1 cellular context compared by ENCODE assay signal in the genomic region with DNA sequence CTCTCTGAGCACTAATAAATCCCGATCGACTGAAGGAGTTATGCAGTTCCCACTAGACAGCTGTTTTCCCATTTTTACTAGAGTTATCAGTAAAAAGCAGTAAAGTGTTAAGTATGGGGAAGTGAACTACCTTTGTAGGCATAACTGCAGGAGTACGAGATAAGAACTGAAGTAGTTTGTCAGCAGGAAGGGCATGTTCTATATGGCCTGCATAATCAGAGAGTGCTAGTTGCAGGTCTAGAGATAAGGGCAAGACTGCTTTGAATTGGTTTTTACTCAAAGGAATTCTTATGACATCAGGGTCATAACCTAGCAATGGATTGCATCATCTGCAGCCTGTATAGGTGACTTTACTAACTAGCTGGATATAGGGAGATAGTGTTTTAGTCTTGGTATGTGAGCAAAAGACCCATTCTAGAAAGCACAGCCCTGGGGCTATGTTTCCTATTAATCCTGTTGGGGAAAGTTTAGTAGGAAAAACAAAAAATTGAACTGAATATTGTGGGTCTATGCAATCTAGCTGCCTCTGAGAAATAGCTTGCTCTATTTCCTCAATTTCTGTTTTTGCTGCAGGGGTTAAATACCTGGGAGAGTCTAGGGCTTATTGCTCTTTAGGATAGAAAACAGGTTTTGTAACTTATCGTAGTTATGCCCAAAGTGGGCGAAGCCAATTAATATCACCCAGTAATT.
TF ChIP-seq lines count a peak whose summit lies in the region.

No MANE protein-coding gene starts in this region.

TF ChIP-seq in K562, 482 proteins besides CTCF, POLR2A, EP300 and RAD21 (continued from another document and continues in another):
- TF ChIP-seq, protein P1, sequence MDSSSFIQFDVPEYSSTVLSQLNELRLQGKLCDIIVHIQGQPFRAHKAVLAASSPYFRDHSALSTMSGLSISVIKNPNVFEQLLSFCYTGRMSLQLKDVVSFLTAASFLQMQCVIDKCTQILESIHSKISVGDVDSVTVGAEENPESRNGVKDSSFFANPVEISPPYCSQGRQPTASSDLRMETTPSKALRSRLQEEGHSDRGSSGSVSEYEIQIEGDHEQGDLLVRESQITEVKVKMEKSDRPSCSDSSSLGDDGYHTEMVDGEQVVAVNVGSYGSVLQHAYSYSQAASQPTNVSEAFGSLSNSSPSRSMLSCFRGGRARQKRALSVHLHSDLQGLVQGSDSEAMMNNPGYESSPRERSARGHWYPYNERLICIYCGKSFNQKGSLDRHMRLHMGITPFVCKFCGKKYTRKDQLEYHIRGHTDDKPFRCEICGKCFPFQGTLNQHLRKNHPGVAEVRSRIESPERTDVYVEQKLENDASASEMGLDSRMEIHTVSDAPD (CRISPR knock-in tag; IDR thresholded peaks at IDR 0.05) = no peak
- TF ChIP-seq ZBTB1 (CRISPR knock-in tag; IDR thresholded peaks at IDR 0.05; ENCODE audit: borderline replicate concordance, low read depth) = no peak
- TF ChIP-seq CBX3 (IDR thresholded peaks at IDR 0.05; ENCODE audit: borderline replicate concordance in 1 of 2, low read length in 2 of 2) = peak in 1 of 2 experiments; percentile 71; a peak in 1 of 3 replicates
- TF ChIP-seq SMARCC2 (IDR thresholded peaks at IDR 0.05; ENCODE audit: low read depth) = peak; percentile 90
- TF ChIP-seq, protein P2, sequence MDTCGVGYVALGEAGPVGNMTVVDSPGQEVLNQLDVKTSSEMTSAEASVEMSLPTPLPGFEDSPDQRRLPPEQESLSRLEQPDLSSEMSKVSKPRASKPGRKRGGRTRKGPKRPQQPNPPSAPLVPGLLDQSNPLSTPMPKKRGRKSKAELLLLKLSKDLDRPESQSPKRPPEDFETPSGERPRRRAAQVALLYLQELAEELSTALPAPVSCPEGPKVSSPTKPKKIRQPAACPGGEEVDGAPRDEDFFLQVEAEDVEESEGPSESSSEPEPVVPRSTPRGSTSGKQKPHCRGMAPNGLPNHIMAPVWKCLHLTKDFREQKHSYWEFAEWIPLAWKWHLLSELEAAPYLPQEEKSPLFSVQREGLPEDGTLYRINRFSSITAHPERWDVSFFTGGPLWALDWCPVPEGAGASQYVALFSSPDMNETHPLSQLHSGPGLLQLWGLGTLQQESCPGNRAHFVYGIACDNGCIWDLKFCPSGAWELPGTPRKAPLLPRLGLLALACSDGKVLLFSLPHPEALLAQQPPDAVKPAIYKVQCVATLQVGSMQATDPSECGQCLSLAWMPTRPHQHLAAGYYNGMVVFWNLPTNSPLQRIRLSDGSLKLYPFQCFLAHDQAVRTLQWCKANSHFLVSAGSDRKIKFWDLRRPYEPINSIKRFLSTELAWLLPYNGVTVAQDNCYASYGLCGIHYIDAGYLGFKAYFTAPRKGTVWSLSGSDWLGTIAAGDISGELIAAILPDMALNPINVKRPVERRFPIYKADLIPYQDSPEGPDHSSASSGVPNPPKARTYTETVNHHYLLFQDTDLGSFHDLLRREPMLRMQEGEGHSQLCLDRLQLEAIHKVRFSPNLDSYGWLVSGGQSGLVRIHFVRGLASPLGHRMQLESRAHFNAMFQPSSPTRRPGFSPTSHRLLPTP (IDR thresholded peaks at IDR 0.05; ENCODE audit: borderline replicate concordance, extremely low read depth, insufficient read length) = no peak
- no peak for TF ChIP-seq ZNF184 (CRISPR knock-in tag; IDR thresholded peaks at IDR 0.05)
- TF ChIP-seq CBX8 (IDR thresholded peaks at IDR 0.05; ENCODE audit: borderline replicate concordance, extremely low read depth, low read depth, low read length, poor library complexity, severe bottlenecking) = no peak
- no peak for TF ChIP-seq SAP30 (IDR thresholded peaks at IDR 0.05; ENCODE audit: borderline replicate concordance, insufficient read depth, low read depth, low read length, poor library complexity, severe bottlenecking)
- no peak for TF ChIP-seq MCM7 (IDR thresholded peaks at IDR 0.05)
- no peak for TF ChIP-seq ARID2 (IDR thresholded peaks at IDR 0.05)
- no peak for TF ChIP-seq ZNF311 (CRISPR knock-in tag; IDR thresholded peaks at IDR 0.05)
- peak; percentile 52; the same call in 1 of the 2 replicates for TF ChIP-seq CREB3 (tag; conservative IDR thresholded peaks at IDR 0.05; ENCODE audit: low read depth)
- TF ChIP-seq PRMT5 (CRISPR knock-in tag; IDR thresholded peaks at IDR 0.05) = no peak
- TF ChIP-seq ZNF133 (CRISPR knock-in tag; IDR thresholded peaks at IDR 0.05) = no peak
- peak; percentile 91 for TF ChIP-seq POLR2AphosphoS5 (IDR thresholded peaks at IDR 0.05; ENCODE audit: control insufficient read depth, insufficient read depth, low read depth, low read length)
- TF ChIP-seq, protein P3, sequence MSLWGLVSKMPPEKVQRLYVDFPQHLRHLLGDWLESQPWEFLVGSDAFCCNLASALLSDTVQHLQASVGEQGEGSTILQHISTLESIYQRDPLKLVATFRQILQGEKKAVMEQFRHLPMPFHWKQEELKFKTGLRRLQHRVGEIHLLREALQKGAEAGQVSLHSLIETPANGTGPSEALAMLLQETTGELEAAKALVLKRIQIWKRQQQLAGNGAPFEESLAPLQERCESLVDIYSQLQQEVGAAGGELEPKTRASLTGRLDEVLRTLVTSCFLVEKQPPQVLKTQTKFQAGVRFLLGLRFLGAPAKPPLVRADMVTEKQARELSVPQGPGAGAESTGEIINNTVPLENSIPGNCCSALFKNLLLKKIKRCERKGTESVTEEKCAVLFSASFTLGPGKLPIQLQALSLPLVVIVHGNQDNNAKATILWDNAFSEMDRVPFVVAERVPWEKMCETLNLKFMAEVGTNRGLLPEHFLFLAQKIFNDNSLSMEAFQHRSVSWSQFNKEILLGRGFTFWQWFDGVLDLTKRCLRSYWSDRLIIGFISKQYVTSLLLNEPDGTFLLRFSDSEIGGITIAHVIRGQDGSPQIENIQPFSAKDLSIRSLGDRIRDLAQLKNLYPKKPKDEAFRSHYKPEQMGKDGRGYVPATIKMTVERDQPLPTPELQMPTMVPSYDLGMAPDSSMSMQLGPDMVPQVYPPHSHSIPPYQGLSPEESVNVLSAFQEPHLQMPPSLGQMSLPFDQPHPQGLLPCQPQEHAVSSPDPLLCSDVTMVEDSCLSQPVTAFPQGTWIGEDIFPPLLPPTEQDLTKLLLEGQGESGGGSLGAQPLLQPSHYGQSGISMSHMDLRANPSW (CRISPR knock-in tag; IDR thresholded peaks at IDR 0.05) = no peak
- TF ChIP-seq ZNF79 (CRISPR knock-in tag; IDR thresholded peaks at IDR 0.05; ENCODE audit: low read depth) = no peak; the same call in 1 of the 2 replicates
- TF ChIP-seq ERF (CRISPR knock-in tag; IDR thresholded peaks at IDR 0.05) = 0 out of 2 replicates have a peak, but pooled peaks have one; percentile 43
- TF ChIP-seq CCAR2 (IDR thresholded peaks at IDR 0.05; ENCODE audit: low read depth, low read length) = no peak
- peak; percentile 97 for TF ChIP-seq FOXM1 (IDR thresholded peaks at IDR 0.05; ENCODE audit: low read depth)
- no peak for TF ChIP-seq FOXM1 (CRISPR knock-in tag; IDR thresholded peaks at IDR 0.05; ENCODE audit: low read depth)
- no peak for TF ChIP-seq STAG1 (CRISPR knock-in tag; IDR thresholded peaks at IDR 0.05; ENCODE audit: borderline replicate concordance)
- peak; percentile 49; the same call in 1 of the 2 replicates for TF ChIP-seq ZFPM2 (CRISPR knock-in tag; IDR thresholded peaks at IDR 0.05)
- no peak for TF ChIP-seq ARID3B (CRISPR knock-in tag; IDR thresholded peaks at IDR 0.05; ENCODE audit: borderline replicate concordance)
- no peak for TF ChIP-seq ZNF436 (CRISPR knock-in tag; IDR thresholded peaks at IDR 0.05)
- no peak for TF ChIP-seq KAT2B (IDR thresholded peaks at IDR 0.05; ENCODE audit: low read depth, low read length)
- no peak for TF ChIP-seq NONO (IDR thresholded peaks at IDR 0.05; ENCODE audit: low read depth in 2 of 2, low read length in 1 of 2)
- no peak for TF ChIP-seq SUPT5H (IDR thresholded peaks at IDR 0.05)
- TF ChIP-seq PHF21A (IDR thresholded peaks at IDR 0.05; ENCODE audit: borderline replicate concordance, low read depth) = no peak
- TF ChIP-seq, protein P4, sequence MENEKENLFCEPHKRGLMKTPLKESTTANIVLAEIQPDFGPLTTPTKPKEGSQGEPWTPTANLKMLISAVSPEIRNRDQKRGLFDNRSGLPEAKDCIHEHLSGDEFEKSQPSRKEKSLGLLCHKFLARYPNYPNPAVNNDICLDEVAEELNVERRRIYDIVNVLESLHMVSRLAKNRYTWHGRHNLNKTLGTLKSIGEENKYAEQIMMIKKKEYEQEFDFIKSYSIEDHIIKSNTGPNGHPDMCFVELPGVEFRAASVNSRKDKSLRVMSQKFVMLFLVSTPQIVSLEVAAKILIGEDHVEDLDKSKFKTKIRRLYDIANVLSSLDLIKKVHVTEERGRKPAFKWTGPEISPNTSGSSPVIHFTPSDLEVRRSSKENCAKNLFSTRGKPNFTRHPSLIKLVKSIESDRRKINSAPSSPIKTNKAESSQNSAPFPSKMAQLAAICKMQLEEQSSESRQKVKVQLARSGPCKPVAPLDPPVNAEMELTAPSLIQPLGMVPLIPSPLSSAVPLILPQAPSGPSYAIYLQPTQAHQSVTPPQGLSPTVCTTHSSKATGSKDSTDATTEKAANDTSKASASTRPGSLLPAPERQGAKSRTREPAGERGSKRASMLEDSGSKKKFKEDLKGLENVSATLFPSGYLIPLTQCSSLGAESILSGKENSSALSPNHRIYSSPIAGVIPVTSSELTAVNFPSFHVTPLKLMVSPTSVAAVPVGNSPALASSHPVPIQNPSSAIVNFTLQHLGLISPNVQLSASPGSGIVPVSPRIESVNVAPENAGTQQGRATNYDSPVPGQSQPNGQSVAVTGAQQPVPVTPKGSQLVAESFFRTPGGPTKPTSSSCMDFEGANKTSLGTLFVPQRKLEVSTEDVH (IDR thresholded peaks at IDR 0.05; ENCODE audit: low read depth, partially characterized antibody) = peak; percentile 74
- TF ChIP-seq ZNF764 (CRISPR knock-in tag; IDR thresholded peaks at IDR 0.05; ENCODE audit: low read depth) = no peak
- no peak for TF ChIP-seq NFE2L1 (tag; IDR thresholded peaks at IDR 0.05; ENCODE audit: borderline replicate concordance, low read depth)
- TF ChIP-seq L3MBTL2 (IDR thresholded peaks at IDR 0.05) = no peak
- peak; percentile 67 for TF ChIP-seq EP400 (IDR thresholded peaks at IDR 0.05)
- TF ChIP-seq SAFB2 (IDR thresholded peaks at IDR 0.05; ENCODE audit: borderline replicate concordance, low read depth, low read length, severe bottlenecking) = no peak
- no peak for TF ChIP-seq POLR2AphosphoS2 (IDR thresholded peaks at IDR 0.05; ENCODE audit: low read length)
- TF ChIP-seq, protein P5, sequence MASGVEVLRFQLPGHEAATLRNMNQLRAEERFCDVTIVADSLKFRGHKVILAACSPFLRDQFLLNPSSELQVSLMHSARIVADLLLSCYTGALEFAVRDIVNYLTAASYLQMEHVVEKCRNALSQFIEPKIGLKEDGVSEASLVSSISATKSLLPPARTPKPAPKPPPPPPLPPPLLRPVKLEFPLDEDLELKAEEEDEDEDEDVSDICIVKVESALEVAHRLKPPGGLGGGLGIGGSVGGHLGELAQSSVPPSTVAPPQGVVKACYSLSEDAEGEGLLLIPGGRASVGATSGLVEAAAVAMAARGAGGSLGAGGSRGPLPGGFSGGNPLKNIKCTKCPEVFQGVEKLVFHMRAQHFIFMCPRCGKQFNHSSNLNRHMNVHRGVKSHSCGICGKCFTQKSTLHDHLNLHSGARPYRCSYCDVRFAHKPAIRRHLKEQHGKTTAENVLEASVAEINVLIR (CRISPR knock-in tag; IDR thresholded peaks at IDR 0.05) = no peak
- peak; percentile 89; the same call in 1 of the 2 replicates for TF ChIP-seq ZNF589 (CRISPR knock-in tag; IDR thresholded peaks at IDR 0.05; ENCODE audit: low read depth)
- no peak for TF ChIP-seq HMG20B (CRISPR knock-in tag; IDR thresholded peaks at IDR 0.05)
- no peak for TF ChIP-seq PHB (CRISPR knock-in tag; IDR thresholded peaks at IDR 0.05)
- no peak for TF ChIP-seq ZNF785 (CRISPR knock-in tag; IDR thresholded peaks at IDR 0.05)
- TF ChIP-seq ZNF280A (IDR thresholded peaks at IDR 0.05; ENCODE audit: low read depth, partially characterized antibody) = no peak
- TF ChIP-seq TCF7L2 (IDR thresholded peaks at IDR 0.05; ENCODE audit: low read depth, low read length) = no peak
- TF ChIP-seq KDM2B (CRISPR knock-in tag; IDR thresholded peaks at IDR 0.05) = no peak
- no peak for TF ChIP-seq NUFIP1 (IDR thresholded peaks at IDR 0.05; ENCODE audit: partially characterized antibody)
- peak; percentile 72; the same call in 1 of the 2 replicates for TF ChIP-seq MBD2 (IDR thresholded peaks at IDR 0.05; ENCODE audit: borderline replicate concordance, low read depth)
- TF ChIP-seq, protein P6, sequence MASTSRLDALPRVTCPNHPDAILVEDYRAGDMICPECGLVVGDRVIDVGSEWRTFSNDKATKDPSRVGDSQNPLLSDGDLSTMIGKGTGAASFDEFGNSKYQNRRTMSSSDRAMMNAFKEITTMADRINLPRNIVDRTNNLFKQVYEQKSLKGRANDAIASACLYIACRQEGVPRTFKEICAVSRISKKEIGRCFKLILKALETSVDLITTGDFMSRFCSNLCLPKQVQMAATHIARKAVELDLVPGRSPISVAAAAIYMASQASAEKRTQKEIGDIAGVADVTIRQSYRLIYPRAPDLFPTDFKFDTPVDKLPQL (IDR thresholded peaks at IDR 0.05; ENCODE audit: extremely low read depth, insufficient read length) = no peak
